ENCODE assay signal across 24 cellular contexts in the genomic region with DNA sequence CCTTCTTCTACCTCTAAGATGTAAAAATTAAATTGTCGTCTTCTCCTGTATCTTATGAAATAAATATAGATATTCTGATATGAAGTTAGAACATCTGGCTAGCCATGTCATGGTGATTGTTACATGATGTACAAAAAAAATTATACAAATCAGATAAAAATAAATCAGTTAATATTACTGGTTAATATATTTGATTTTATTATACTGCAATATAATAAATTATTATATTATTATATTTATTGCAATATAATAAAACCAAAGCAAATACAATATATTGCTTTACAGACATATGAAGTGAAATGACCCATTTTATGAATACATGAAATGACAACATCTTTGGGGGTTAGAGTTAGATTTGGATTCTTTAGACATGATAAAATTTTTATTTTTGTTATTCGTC.
"Had no signal": no experiment of that assay in that cellular context is flagged by ENCODE, and none has a peak within 500 bp of the region (broad histone marks: within the 10 kb centered on the region; RNA-seq: fewer than 3 reads in every experiment).

No MANE protein-coding gene starts in this region.

- ATAC-seq: activated CD8-positive, alpha-beta T cell treated with anti-CD3 and anti-CD28 coated beads for 36 hours; activated T-cell treated with anti-CD3 and anti-CD28 coated beads, Interleukin-2, amount 50 U/mL, for 4 hours; activated T-helper 17 cell treated with anti-CD3 and anti-CD28 coated beads, Interleukin-2, amount 50 U/mL, for 72 hours; body of pancreas; esophagus mucosa; gastrocnemius medialis; heart right ventricle; T-cell had no signal

- H3K4me3 ChIP-seq: body of pancreas, colonic mucosa, gastrocnemius medialis, heart right ventricle had no signal

- DNase-seq: activated CD4-positive, alpha-beta T cell treated with anti-CD3 and anti-CD28 coated beads for 48 hours; activated CD4-positive, alpha-beta T cell treated with anti-CD3 and anti-CD28 coated beads, Interleukin-2, amount 50 U/mL, for 1 hour; activated CD4-positive, alpha-beta T cell treated with anti-CD3 and anti-CD28 coated beads, Interleukin-2, amount 50 U/mL, for 48 hours; activated CD8-positive, alpha-beta memory T cell treated with anti-CD3 and anti-CD28 coated beads for 24 hours; activated CD8-positive, alpha-beta T cell treated with anti-CD3 and anti-CD28 coated beads for 36 hours; activated effector memory CD4-positive, alpha-beta T cell treated with Interleukin-2 at 50 U/mL for 16 hours; activated gamma-delta T cell treated with Interleukin-2 at 50 U/mL for 16 hours; activated naive CD4-positive, alpha-beta T cell treated with anti-CD3 and anti-CD28 coated beads, Interleukin-2, amount 50 U/mL, for 16 hours; activated naive CD4-positive, alpha-beta T cell treated with Interleukin-2 at 50 U/mL for 16 hours; activated T-cell treated with anti-CD3 and anti-CD28 coated beads, Interleukin-2, amount 50 U/mL, for 4 hours; amniotic stem cell; aorta; body of pancreas; caudate nucleus; colonic mucosa; effector CD8-positive, alpha-beta T cell; foreskin fibroblast; gastrocnemius medialis; heart right ventricle; hippocampal formation; T-cell; T1000 had no signal
